In the genomic region with DNA sequence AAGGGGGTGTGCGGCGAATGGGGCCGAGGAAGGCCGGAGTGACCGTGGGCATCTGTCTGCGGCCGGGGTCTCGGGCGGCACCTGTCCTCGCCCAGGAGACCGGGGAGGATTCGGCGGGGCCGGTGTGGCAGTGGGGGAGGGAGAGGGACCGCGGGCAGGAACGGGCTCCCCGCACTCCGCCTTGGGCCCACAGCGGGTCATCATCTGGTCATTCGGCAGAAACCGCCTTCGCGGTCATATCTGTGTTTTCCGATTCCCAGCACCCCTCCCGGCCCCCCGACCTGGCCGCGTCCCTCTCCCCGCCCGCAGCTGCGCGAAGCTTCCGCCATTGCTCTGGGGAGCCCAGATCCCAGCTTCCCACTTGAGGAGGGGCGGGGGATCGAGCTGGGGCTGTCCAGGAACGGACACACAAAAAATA, we compare ENCODE assay signal across 8 cellular contexts. TPM values are rescaled to one million over a fixed set of nuclear protein-coding genes. Genes with fewer than 3 reads are reported as not detected.
DNase-seq lines count a peak whose midpoint lies in the region; ATAC-seq and TF ChIP-seq lines count a peak whose summit lies in the region.

No MANE protein-coding gene starts in this region.

- H3K27ac Mint-ChIP-seq in CD4-positive, alpha-beta T cell: peak overlapping the region; percentile 92
- H3K27ac Mint-ChIP-seq in activated CD8-positive, alpha-beta T cell treated with anti-CD3 and anti-CD28 coated beads, Interleukin-2, amount 10 ng/mL, durations not matched to agents 7 days and 5 days: peak overlapping the region; percentile 74

- peak overlapping the region; percentile 79 for H3K4me2 ChIP-seq in neural cell (ENCODE audit: low read length)

- H3K4me1 Mint-ChIP-seq in CD4-positive, alpha-beta T cell (ENCODE audit: low read depth): peaks cover 61% of the 10 kb centered on the region
- peaks cover 45% of the 10 kb centered on the region for H3K4me1 Mint-ChIP-seq in activated CD8-positive, alpha-beta T cell treated with anti-CD3 and anti-CD28 coated beads, Interleukin-2, amount 10 ng/mL, durations not matched to agents 7 days and 5 days (ENCODE audit: low read depth)

- peaks cover 7% of the 10 kb centered on the region for H4K20me1 ChIP-seq in neural cell (ENCODE audit: insufficient read depth)

- peaks cover 26% of the 10 kb centered on the region for H3K36me3 Mint-ChIP-seq in CD4-positive, alpha-beta T cell (ENCODE audit: low read depth)
- peaks cover 26% of the 10 kb centered on the region for H3K36me3 Mint-ChIP-seq in activated CD8-positive, alpha-beta T cell treated with anti-CD3 and anti-CD28 coated beads, Interleukin-2, amount 10 ng/mL, durations not matched to agents 7 days and 5 days (ENCODE audit: low read depth)

- H3K9me3 ChIP-seq in CD4-positive, alpha-beta T cell (ENCODE audit: control insufficient read depth, low read length): no peaks in the 10 kb centered on the region
- H3K9me3 ChIP-seq in HUES64 (ENCODE audit: insufficient read depth, low read depth, low read length) (no peaks in the 10 kb centered on the region), neural cell (ENCODE audit: low read length) (no peaks in the 10 kb centered on the region)

- H3K9me2 ChIP-seq in neural cell (ENCODE audit: insufficient read depth, low read length): no peaks in the 10 kb centered on the region

- peak overlapping the region; percentile 96 for H3K4me3 Mint-ChIP-seq in CD4-positive, alpha-beta T cell
- peak overlapping the region; percentile 88 for H3K4me3 Mint-ChIP-seq in activated CD8-positive, alpha-beta T cell treated with anti-CD3 and anti-CD28 coated beads, Interleukin-2, amount 10 ng/mL, durations not matched to agents 7 days and 5 days

- peaks cover 25% of the 10 kb centered on the region for H3K79me2 ChIP-seq in neural cell (replicated peaks; ENCODE audit: insufficient read depth, low read length)

- TF ChIP-seq RAD21 in neural cell (conservative IDR thresholded peaks at IDR 0.05): no peak

- H3K9me3 Mint-ChIP-seq in CD4-positive, alpha-beta T cell: no peaks in the 10 kb centered on the region
- H3K9me3 Mint-ChIP-seq in activated CD8-positive, alpha-beta T cell treated with anti-CD3 and anti-CD28 coated beads, Interleukin-2, amount 10 ng/mL, durations not matched to agents 7 days and 5 days (ENCODE audit: insufficient read depth): no peaks in the 10 kb centered on the region

- H3K9ac ChIP-seq in HUES64 (ENCODE audit: low read depth, low read length) (peak overlapping the region; percentile 87), neural cell (ENCODE audit: low read length) (peak overlapping the region; percentile 96)

- peak overlapping the region; percentile 73 for H3K27ac ChIP-seq in CD4-positive, alpha-beta T cell (ENCODE audit: low read depth, low read length)
- H3K27ac ChIP-seq in HUES64 (ENCODE audit: low read depth, low read length) (peak overlapping the region; percentile 90), neural cell (ENCODE audit: low read length) (peak overlapping the region; percentile 96)

- peaks cover 17% of the 10 kb centered on the region for H3K36me3 ChIP-seq in HUES64 (ENCODE audit: insufficient read depth, low read length)
- no peaks in the 10 kb centered on the region for H3K36me3 ChIP-seq in neural cell (ENCODE audit: insufficient read depth, low read length)

- CTCF ChIA-PET in CD4-positive, alpha-beta T cell (lab: Charles Lee): interaction anchor here (1.5 kb wide), 1 partner anchor 434 kb away, joined by 3 read pairs; no protein-coding TSS in a partner anchor
- CTCF ChIA-PET in activated CD8-positive, alpha-beta T cell treated with anti-CD3 and anti-CD28 coated beads, Interleukin-2, amount 10 ng/mL, durations not matched to agents 7 days and 5 days (lab: Charles Lee): interaction anchor here (1.7 kb wide), 1 partner anchor 67 kb away, joined by 3 read pairs; no protein-coding TSS in a partner anchor

- ATAC-seq in CD4-positive, alpha-beta T cell (ENCODE audit: poor library complexity): no peak
- no peak for ATAC-seq in activated CD8-positive, alpha-beta T cell treated with anti-CD3 and anti-CD28 coated beads, Interleukin-2, amount 10 ng/mL, durations not matched to agents 7 days and 5 days
- ATAC-seq in GM21367 (IDR thresholded peaks at IDR 0.05; ENCODE audit: unreplicated experiment) (no peak), GM19395 (IDR thresholded peaks at IDR 0.05; ENCODE audit: unreplicated experiment) (no peak)

- peaks cover 22% of the 10 kb centered on the region for H3K4me1 ChIP-seq in HUES64 (ENCODE audit: insufficient read depth, low read length)

- H3F3A ChIP-seq in neural cell (ENCODE audit: insufficient read depth, low read length, poor library complexity, severe bottlenecking): no peaks in the 10 kb centered on the region

- intact Hi-C loops in CD4-positive, alpha-beta T cell (cut with DNase I, micrococcal nuclease): loop anchor here (1.0 to 5.0 kb wide), 7 partner anchors 78 to 654 kb away; partner anchors contain the start of genes CBX7 (in 2 of the 2), APOBEC3B (in 1 of the 2), CSNK1E (in 1 of the 2) and DNAL4 (in 1 of the 2)

- H3K27me3 ChIP-seq in CD4-positive, alpha-beta T cell (ENCODE audit: control insufficient read depth, insufficient read depth, low read length): no peaks in the 10 kb centered on the region
- H3K27me3 ChIP-seq in HUES64 (ENCODE audit: insufficient read depth, low read length): 0 out of 2 replicates have a peak, but pooled peaks cover 6% of the 10 kb centered on the region
- H3K27me3 ChIP-seq in neural cell (ENCODE audit: insufficient read depth, low read depth, low read length): no peaks in the 10 kb centered on the region

- POLR2A ChIA-PET in CD4-positive, alpha-beta T cell (lab: Charles Lee): interaction anchor here (2.3 kb wide), 1 partner anchor 30 kb away, joined by 8 read pairs; no protein-coding TSS in a partner anchor
- POLR2A ChIA-PET in activated CD8-positive, alpha-beta T cell treated with anti-CD3 and anti-CD28 coated beads, Interleukin-2, amount 10 ng/mL, durations not matched to agents 7 days and 5 days (lab: Charles Lee): no interaction called here

- H3K4me3 ChIP-seq in HUES64 (ENCODE audit: low read length) (peak overlapping the region; percentile 87), neural cell (ENCODE audit: low read length) (peak overlapping the region; percentile 94)

- TF ChIP-seq CTCF in CD4-positive, alpha-beta T cell (IDR thresholded peaks at IDR 0.05): no peak
- no peak for TF ChIP-seq CTCF in neural cell (IDR thresholded peaks at IDR 0.05; ENCODE audit: poor library complexity, severe bottlenecking)

- TF ChIP-seq EP300 in neural cell (conservative IDR thresholded peaks at IDR 0.05; ENCODE audit: poor library complexity, severe bottlenecking): no peak

- peak overlapping the region; percentile 89 for H2AFZ ChIP-seq in neural cell (ENCODE audit: low read depth, low read length)

- peak in 1 of 10 experiments; percentile 41 for DNase-seq in CD4-positive, alpha-beta T cell
- DNase-seq in activated CD8-positive, alpha-beta T cell treated with anti-CD3 and anti-CD28 coated beads, Interleukin-2, amount 10 ng/mL, durations not matched to agents 7 days and 5 days: no peak
- DNase-seq in globus pallidus (ENCODE audit: low spot score) (peak; percentile 66), GOT3 (lab: John Stamatoyannopoulos, UW) (no peak)

- no peaks in the 10 kb centered on the region for H3K27me3 Mint-ChIP-seq in CD4-positive, alpha-beta T cell
- H3K27me3 Mint-ChIP-seq in activated CD8-positive, alpha-beta T cell treated with anti-CD3 and anti-CD28 coated beads, Interleukin-2, amount 10 ng/mL, durations not matched to agents 7 days and 5 days (ENCODE audit: low read depth): peaks cover 22% of the 10 kb centered on the region

- WGBS in HUES64: under 1% methylated on average over 36 of the region's 37 CpGs

TF ChIP-seq in neural cell, 6 proteins besides CTCF, POLR2A, EP300 and RAD21:
- TF ChIP-seq TAF1 (IDR thresholded peaks at IDR 0.05; ENCODE audit: low read depth) (no peak), SMC3 (conservative IDR thresholded peaks at IDR 0.05; ENCODE audit: poor library complexity) (no peak), POLR2AphosphoS5 (IDR thresholded peaks at IDR 0.05) (peak; percentile 37), MXI1 (conservative IDR thresholded peaks at IDR 0.05; ENCODE audit: poor library complexity, severe bottlenecking) (no peak)
- TF ChIP-seq, protein P1, sequence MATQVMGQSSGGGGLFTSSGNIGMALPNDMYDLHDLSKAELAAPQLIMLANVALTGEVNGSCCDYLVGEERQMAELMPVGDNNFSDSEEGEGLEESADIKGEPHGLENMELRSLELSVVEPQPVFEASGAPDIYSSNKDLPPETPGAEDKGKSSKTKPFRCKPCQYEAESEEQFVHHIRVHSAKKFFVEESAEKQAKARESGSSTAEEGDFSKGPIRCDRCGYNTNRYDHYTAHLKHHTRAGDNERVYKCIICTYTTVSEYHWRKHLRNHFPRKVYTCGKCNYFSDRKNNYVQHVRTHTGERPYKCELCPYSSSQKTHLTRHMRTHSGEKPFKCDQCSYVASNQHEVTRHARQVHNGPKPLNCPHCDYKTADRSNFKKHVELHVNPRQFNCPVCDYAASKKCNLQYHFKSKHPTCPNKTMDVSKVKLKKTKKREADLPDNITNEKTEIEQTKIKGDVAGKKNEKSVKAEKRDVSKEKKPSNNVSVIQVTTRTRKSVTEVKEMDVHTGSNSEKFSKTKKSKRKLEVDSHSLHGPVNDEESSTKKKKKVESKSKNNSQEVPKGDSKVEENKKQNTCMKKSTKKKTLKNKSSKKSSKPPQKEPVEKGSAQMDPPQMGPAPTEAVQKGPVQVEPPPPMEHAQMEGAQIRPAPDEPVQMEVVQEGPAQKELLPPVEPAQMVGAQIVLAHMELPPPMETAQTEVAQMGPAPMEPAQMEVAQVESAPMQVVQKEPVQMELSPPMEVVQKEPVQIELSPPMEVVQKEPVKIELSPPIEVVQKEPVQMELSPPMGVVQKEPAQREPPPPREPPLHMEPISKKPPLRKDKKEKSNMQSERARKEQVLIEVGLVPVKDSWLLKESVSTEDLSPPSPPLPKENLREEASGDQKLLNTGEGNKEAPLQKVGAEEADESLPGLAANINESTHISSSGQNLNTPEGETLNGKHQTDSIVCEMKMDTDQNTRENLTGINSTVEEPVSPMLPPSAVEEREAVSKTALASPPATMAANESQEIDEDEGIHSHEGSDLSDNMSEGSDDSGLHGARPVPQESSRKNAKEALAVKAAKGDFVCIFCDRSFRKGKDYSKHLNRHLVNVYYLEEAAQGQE (IDR thresholded peaks at IDR 0.05; ENCODE audit: borderline replicate concordance): peak; percentile 71

RNA-seq across cellular contexts. Expression of gene CBX6, which starts 0.8 kb away (rescaled TPM):
- 10 to 100 TPM; 41.6 to 42.8 TPM for total RNA-seq in CD4-positive, alpha-beta T cell
- 13.3 TPM for polyA plus RNA-seq in HUES64 (2013, experiment 1 of 2)
- 12.3 TPM for polyA plus RNA-seq in HUES64 (2013, experiment 2 of 2)
- 10 to 100 TPM; 61.4 to 61.8 TPM for total RNA-seq in activated CD8-positive, alpha-beta T cell treated with anti-CD3 and anti-CD28 coated beads, Interleukin-2, amount 10 ng/mL, durations not matched to agents 7 days and 5 days
- polyA plus RNA-seq in neural cell: 13.0 and 16.3 TPM in 2 replicates
- polyA minus RNA-seq in neural cell: 47.7 and 52.8 TPM in 2 replicates

RNA-seq across cellular contexts. Expression of gene NPTXR, which starts 29.0 kb away (rescaled TPM):
- total RNA-seq in CD4-positive, alpha-beta T cell: 1 to 10 TPM; 4.2 to 4.6 TPM
- 3.9 TPM for polyA plus RNA-seq in HUES64 (2013, experiment 1 of 2)
- polyA plus RNA-seq in HUES64 (2013, experiment 2 of 2): 3.5 TPM
- total RNA-seq in activated CD8-positive, alpha-beta T cell treated with anti-CD3 and anti-CD28 coated beads, Interleukin-2, amount 10 ng/mL, durations not matched to agents 7 days and 5 days: under 1 TPM; 0.68 to 0.76 TPM
- 17.0 and 19.3 TPM in 2 replicates for polyA plus RNA-seq in neural cell
- polyA minus RNA-seq in neural cell: 32.4 and 33.8 TPM in 2 replicates
